Comparison of ENCODE assay signal across 10 cellular contexts in the genomic region with DNA sequence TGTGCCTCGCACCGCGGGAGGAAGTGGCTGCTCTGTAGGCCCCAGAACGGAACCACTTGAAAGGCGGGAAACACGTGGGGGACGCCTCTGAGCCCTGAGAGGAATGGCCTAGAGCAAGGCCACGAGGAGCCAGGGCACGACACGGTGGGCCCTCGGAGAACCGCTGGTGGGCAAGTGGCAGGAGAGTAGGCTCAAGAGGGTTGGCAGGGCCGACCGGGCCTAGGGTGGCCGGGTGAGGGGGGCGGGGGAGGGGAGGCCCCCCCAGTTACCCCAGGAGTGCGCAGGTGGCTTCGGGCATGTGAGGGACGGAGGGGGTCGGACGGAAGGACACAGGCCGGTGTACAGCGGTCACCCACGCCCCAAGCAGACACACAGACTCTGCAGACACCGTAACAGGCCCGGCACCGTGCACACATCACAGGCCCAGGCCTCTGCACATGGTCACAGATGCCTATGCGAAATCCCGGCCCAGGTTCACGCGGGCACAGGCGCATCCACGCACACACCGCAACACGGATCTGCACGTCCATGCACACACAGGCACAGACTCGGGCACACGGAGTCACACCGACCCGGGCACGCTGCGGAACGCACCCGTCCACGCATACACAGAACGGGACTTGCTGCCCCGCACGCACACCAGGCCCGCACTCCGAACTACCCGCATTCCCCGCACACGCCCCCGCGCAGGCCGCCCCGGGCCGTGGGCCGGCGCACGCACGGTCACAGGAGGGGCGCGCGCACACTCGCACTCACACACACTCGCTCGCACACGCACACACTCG. TPM values are rescaled to one million over a fixed set of nuclear protein-coding genes. Genes with fewer than 3 reads are reported as not detected.
A peak's percentile ranks its signal among the peaks of the same experiment; 100 is the strongest.
DNase-seq lines count a peak whose midpoint lies in the region; ATAC-seq and TF ChIP-seq lines count a peak whose summit lies in the region.
"Had no signal": no experiment of that assay in that cellular context is flagged by ENCODE, and none has a peak within 500 bp of the region (broad histone marks: within the 10 kb centered on the region; RNA-seq: fewer than 3 reads in every experiment).

A gene with protein sequence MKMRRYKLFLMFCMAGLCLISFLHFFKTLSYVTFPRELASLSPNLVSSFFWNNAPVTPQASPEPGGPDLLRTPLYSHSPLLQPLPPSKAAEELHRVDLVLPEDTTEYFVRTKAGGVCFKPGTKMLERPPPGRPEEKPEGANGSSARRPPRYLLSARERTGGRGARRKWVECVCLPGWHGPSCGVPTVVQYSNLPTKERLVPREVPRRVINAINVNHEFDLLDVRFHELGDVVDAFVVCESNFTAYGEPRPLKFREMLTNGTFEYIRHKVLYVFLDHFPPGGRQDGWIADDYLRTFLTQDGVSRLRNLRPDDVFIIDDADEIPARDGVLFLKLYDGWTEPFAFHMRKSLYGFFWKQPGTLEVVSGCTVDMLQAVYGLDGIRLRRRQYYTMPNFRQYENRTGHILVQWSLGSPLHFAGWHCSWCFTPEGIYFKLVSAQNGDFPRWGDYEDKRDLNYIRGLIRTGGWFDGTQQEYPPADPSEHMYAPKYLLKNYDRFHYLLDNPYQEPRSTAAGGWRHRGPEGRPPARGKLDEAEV (plus strand): TSS at position 751 of the 785 bp plus-strand sequence. CDS start 30,336 bp downstream, outside the sequence.

- DNase-seq in stimulated activated naive CD8-positive, alpha-beta T cell treated with anti-CD3 and anti-CD28 coated beads, Interleukin-15, Interleukin-2, amounts not matched to agents 100 U/mL and 50 U/mL, for 24 hours, result no peak
- DNase-seq in chondrocyte (ENCODE audit: low spot score) (no peak), NCI-H510A treated with DMSO at 0.1 percent for 48 hours (lab: John Stamatoyannopoulos, UW) (no peak), OCI-M2 (lab: John Stamatoyannopoulos, UW; ENCODE audit: unreplicated experiment) (no peak), SK-N-DZ (ENCODE audit: low spot score) (no peak), NCI-H82 treated with DMSO at 0.1 percent for 48 hours (lab: John Stamatoyannopoulos, UW; ENCODE audit: unreplicated experiment) (no peak)
- DNase-seq: NCI-H510A had no signal

- H3K27me3 Mint-ChIP-seq in stimulated activated naive CD8-positive, alpha-beta T cell treated with anti-CD3 and anti-CD28 coated beads, Interleukin-15, Interleukin-2, amounts not matched to agents 100 ng/mL and 50 ng/mL, for 24 hours, result peaks cover 26% of the 10 kb centered on the region
- H3K27me3 Mint-ChIP-seq in chondrocyte (ENCODE audit: low read depth), result no peaks in the 10 kb centered on the region

- no peak for ATAC-seq in stimulated activated naive CD8-positive, alpha-beta T cell treated with anti-CD3 and anti-CD28 coated beads, Interleukin-15, Interleukin-2, amounts not matched to agents 100 U/mL and 50 U/mL, for 24 hours

- peaks cover 3 to 4% of the 10 kb centered on the region in 2 donors for H3K4me1 ChIP-seq in mucosa of rectum (ENCODE audit: control insufficient read depth in 2 of 2, insufficient read depth in 2 of 2, low read length in 2 of 2)

- H3K9ac ChIP-seq in mucosa of rectum (ENCODE audit: low read depth in 1 of 2, low read length in 2 of 2), result no peak within 1 kb of the TSS

- peaks cover 6 to 30% of the 10 kb centered on the region in 2 donors for H3K27me3 ChIP-seq in mucosa of rectum (ENCODE audit: control insufficient read depth in 2 of 2, insufficient read depth in 2 of 2, low read length in 2 of 2)

- peaks cover 26% of the 10 kb centered on the region for H3K4me1 Mint-ChIP-seq in stimulated activated naive CD8-positive, alpha-beta T cell treated with anti-CD3 and anti-CD28 coated beads, Interleukin-15, Interleukin-2, amounts not matched to agents 100 ng/mL and 50 ng/mL, for 24 hours (ENCODE audit: low read depth)
- H3K4me1 Mint-ChIP-seq in chondrocyte (ENCODE audit: low read depth), result peaks cover 30% of the 10 kb centered on the region

- H3K27ac Mint-ChIP-seq in stimulated activated naive CD8-positive, alpha-beta T cell treated with anti-CD3 and anti-CD28 coated beads, Interleukin-15, Interleukin-2, amounts not matched to agents 100 ng/mL and 50 ng/mL, for 24 hours, result no peak within 1 kb of the TSS
- no peak within 1 kb of the TSS for H3K27ac Mint-ChIP-seq in chondrocyte (ENCODE audit: unreplicated experiment)

- no peaks in the 10 kb centered on the region for H3K9me3 Mint-ChIP-seq in stimulated activated naive CD8-positive, alpha-beta T cell treated with anti-CD3 and anti-CD28 coated beads, Interleukin-15, Interleukin-2, amounts not matched to agents 100 ng/mL and 50 ng/mL, for 24 hours
- no peaks in the 10 kb centered on the region for H3K9me3 Mint-ChIP-seq in chondrocyte (ENCODE audit: low read depth)

- no peaks in the 10 kb centered on the region for H3K36me3 ChIP-seq in mucosa of rectum (ENCODE audit: control insufficient read depth in 2 of 2, insufficient read depth in 2 of 2, low read length in 2 of 2)

- peak within 1 kb of the TSS; percentile 70 for H3K4me3 Mint-ChIP-seq in stimulated activated naive CD8-positive, alpha-beta T cell treated with anti-CD3 and anti-CD28 coated beads, Interleukin-15, Interleukin-2, amounts not matched to agents 100 ng/mL and 50 ng/mL, for 24 hours
- peak within 1 kb of the TSS; percentile 64 for H3K4me3 Mint-ChIP-seq in chondrocyte (ENCODE audit: unreplicated experiment)

- H3K4me3 ChIP-seq in mucosa of rectum (ENCODE audit: low read length in 2 of 2), result peak within 1 kb of the TSS; percentile 10 to 13

- no peaks in the 10 kb centered on the region for H3K9me3 ChIP-seq in mucosa of rectum (ENCODE audit: control insufficient read depth in 2 of 2, low read length in 2 of 2)

- TF ChIP-seq CTCF in chondrocyte (IDR thresholded peaks at IDR 0.05), result no peak

- H3K36me3 Mint-ChIP-seq in stimulated activated naive CD8-positive, alpha-beta T cell treated with anti-CD3 and anti-CD28 coated beads, Interleukin-15, Interleukin-2, amounts not matched to agents 100 ng/mL and 50 ng/mL, for 24 hours (ENCODE audit: low read depth), result no peaks in the 10 kb centered on the region
- no peaks in the 10 kb centered on the region for H3K36me3 Mint-ChIP-seq in chondrocyte (ENCODE audit: low read depth)

- H3K27ac ChIP-seq in mucosa of rectum (ENCODE audit: low read depth in 2 of 2, low read length in 2 of 2), result no peak within 1 kb of the TSS
- H3K27ac ChIP-seq: epithelial cell of prostate had no signal

RNA-seq across cellular contexts. Expression of the gene that starts here (rescaled TPM):
- total RNA-seq in chondrocyte, result 3.6 to 6.4 TPM (median 6.1 TPM) in 3 replicates
- polyA plus RNA-seq in SK-N-DZ (2014; cell fraction: cytosol; rRNA removed), result 15.0 and 16.0 TPM in 2 replicates
- 9.4 and 13.3 TPM in 2 replicates for polyA plus RNA-seq in SK-N-DZ (2014; cell fraction: nucleus; rRNA removed)
